9 cellular contexts compared by ENCODE assay signal in genomic region chr4:38131371-38132139, GRCh38.
A peak's percentile ranks its signal among the peaks of the same experiment; 100 is the strongest.
DNase-seq lines count a peak whose midpoint lies in the region; ATAC-seq lines count a peak whose summit lies in the region.
"Had no signal": no experiment of that assay in that cellular context is flagged by ENCODE, and none has a peak within 500 bp of the region (broad histone marks: within the 10 kb centered on the region; RNA-seq: fewer than 3 reads in every experiment).

No MANE protein-coding gene starts in this region.

- peaks cover 48% of the 10 kb centered on the region for H3K36me3 Mint-ChIP-seq in T-helper 2 cell treated with Interferon-gamma antibody and Interleukin-4, amounts not matched to agents 5 μg/mL and 100 μg/mL, for 36 hours (ENCODE audit: low read depth)

- H3K27ac ChIP-seq in mesodermal cell (ENCODE audit: low read depth, low read length, severe bottlenecking): peak overlapping the region; percentile 95
- H3K27ac ChIP-seq: 22Rv1 had no signal

- H3K4me1 Mint-ChIP-seq in T-helper 2 cell treated with Interferon-gamma antibody and Interleukin-4, amounts not matched to agents 5 μg/mL and 100 μg/mL, for 36 hours (ENCODE audit: low read depth): peaks cover 56% of the 10 kb centered on the region

- H3K9me3 Mint-ChIP-seq in T-helper 2 cell treated with Interferon-gamma antibody and Interleukin-4, amounts not matched to agents 5 μg/mL and 100 μg/mL, for 36 hours: no peaks in the 10 kb centered on the region

- peaks cover 42% of the 10 kb centered on the region for H3K36me3 ChIP-seq in mesodermal cell (ENCODE audit: control insufficient read depth, insufficient read depth, low read length)

- peak overlapping the region; percentile 72 for H3K4me3 Mint-ChIP-seq in T-helper 2 cell treated with Interferon-gamma antibody and Interleukin-4, amounts not matched to agents 5 μg/mL and 100 μg/mL, for 36 hours

- WGBS in mesodermal cell (ENCODE audit: insufficient coverage in 2 of 2), 2 experiments: 33 to 46% methylated on average over 8 to 9 of the region's 12 CpGs

- ATAC-seq in HG03139 (IDR thresholded peaks at IDR 0.05; ENCODE audit: unreplicated experiment): no peak

- no peak overlapping the region for H3K4me3 ChIP-seq in mesodermal cell (ENCODE audit: extremely low read depth, insufficient read depth, low read length, poor library complexity, severe bottlenecking)

- no peaks in the 10 kb centered on the region for H3K27me3 Mint-ChIP-seq in T-helper 2 cell treated with Interferon-gamma antibody and Interleukin-4, amounts not matched to agents 5 μg/mL and 100 μg/mL, for 36 hours (ENCODE audit: low read depth)

- peaks cover 39% of the 10 kb centered on the region for H3K4me1 ChIP-seq in mesodermal cell (ENCODE audit: control insufficient read depth, insufficient read depth, low read length, poor library complexity, severe bottlenecking)

- peak; percentile 5 for DNase-seq in DMS153 (lab: John Stamatoyannopoulos, UW)
- DNase-seq in DMS153 treated with DMSO at 0.1 percent for 48 hours (lab: John Stamatoyannopoulos, UW; ENCODE audit: unreplicated experiment): no peak
- DNase-seq in T-helper 2 cell treated with Interferon-gamma antibody and Interleukin-4, amounts not matched to agents 5 μg/mL and 100 μg/mL, for 36 hours (ENCODE audit: low spot score): peak; percentile 82
- peak; percentile 60 for DNase-seq in astrocyte of the hippocampus (ENCODE audit: low read depth, low spot score)
- peak; percentile 43 for DNase-seq in stimulated activated CD8-positive, alpha-beta memory T cell treated with anti-CD3 and anti-CD28 coated beads, Interleukin-4, amount 100 ng/mL, for 24 hours (ENCODE audit: low read depth)
- DNase-seq in NCI-H2196 treated with DMSO at 0.1 percent for 48 hours (lab: John Stamatoyannopoulos, UW; ENCODE audit: unreplicated experiment): no peak

- H3K27ac Mint-ChIP-seq in T-helper 2 cell treated with Interferon-gamma antibody and Interleukin-4, amounts not matched to agents 5 μg/mL and 100 μg/mL, for 36 hours: peak overlapping the region; percentile 85

- H3K9me3 ChIP-seq in mesodermal cell (ENCODE audit: control insufficient read depth, low read length): no peaks in the 10 kb centered on the region

Comparison
In these comparisons a context has a peak if more than half of its experiments do, and no peak if none do; other contexts are left out.
1. DNase-seq: peak in DMS153 (single experiment), T-helper 2 cell treated with Interferon-gamma antibody and Interleukin-4, amounts not matched to agents 5 μg/mL and 100 μg/mL, for 36 hours (single experiment), astrocyte of the hippocampus (single experiment) and stimulated activated CD8-positive, alpha-beta memory T cell treated with anti-CD3 and anti-CD28 coated beads, Interleukin-4, amount 100 ng/mL, for 24 hours (single experiment); none in DMS153 treated with DMSO at 0.1 percent for 48 hours (single experiment) and NCI-H2196 treated with DMSO at 0.1 percent for 48 hours (single experiment).